ENCODE assay signal across 19 cellular contexts in the genomic region with DNA sequence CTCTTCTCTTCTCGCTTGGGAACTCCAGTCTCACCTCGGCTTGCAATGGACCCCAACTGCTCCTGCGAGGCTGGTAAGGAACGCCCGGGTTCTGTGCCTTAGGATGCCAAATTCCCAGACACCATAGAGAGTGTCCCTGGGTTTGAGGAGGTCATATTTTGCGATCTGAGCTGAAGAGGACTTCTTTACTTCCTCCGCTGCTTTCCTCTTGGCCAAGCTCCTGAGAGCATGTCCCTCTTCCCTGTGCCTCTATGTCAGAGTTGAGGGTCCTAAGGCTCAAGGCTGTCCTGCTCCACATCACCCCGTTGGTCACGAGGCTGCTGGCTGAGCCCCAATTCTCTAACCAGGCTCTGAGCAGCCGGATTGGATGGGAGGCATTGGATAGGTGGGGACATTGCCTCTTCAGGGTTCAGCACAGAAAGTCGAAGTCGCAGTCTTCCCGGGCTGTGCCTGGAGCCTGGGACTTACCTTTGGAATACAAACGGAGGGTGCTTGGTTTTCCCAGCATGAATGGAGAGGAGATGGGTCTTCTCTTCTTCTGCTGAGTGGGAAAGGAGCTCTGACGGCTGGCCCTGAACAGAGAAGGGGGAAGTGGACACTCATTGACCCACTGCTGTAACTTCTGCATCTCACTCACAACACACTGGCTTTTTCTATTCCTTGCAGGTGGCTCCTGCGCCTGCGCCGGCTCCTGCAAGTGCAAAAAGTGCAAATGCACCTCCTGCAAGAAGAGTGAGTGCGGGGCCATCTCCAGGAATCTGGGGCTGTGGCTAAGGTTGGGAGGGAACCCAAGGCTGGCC. TPM values are rescaled to one million over a fixed set of nuclear protein-coding genes. Genes with fewer than 3 reads are reported as not detected.
DNase-seq lines count a peak whose midpoint lies in the region; ATAC-seq and TF ChIP-seq lines count a peak whose summit lies in the region.
"Had no signal": no experiment of that assay in that cellular context is flagged by ENCODE, and none has a peak within 500 bp of the region (broad histone marks: within the 10 kb centered on the region; RNA-seq: fewer than 3 reads in every experiment).

No MANE protein-coding gene starts in this region.

- TF ChIP-seq EP300 in sigmoid colon (IDR thresholded peaks at IDR 0.05): no peak

- no peak overlapping the region for H3K4me3 Mint-ChIP-seq in glutamatergic neuron (ENCODE audit: unreplicated experiment)
- H3K4me3 Mint-ChIP-seq: activated naive CD4-positive, alpha-beta T cell treated with anti-CD3 and anti-CD28 coated beads, Interleukin-2, amount 50 U/mL, for 24 hours; dendritic cell treated with granulocyte-macrophage colony-stimulating factor and Interleukin-4, amounts not matched to agents 40 ng/mL and 50 ng/mL, for 4 days had no signal

- WGBS in liver: 31% methylated on average over 19 of the region's 19 CpGs
- 19 to 38% methylated on average over 19 of the region's 19 CpGs for WGBS in sigmoid colon, 2 donors

- POLR2A ChIA-PET in HEK293 (lab: Yijun Ruan, JAX): no interaction called here

- intact Hi-C loops in sigmoid colon (cut with DNase I): no loop called here

- DNase-seq in coronary artery (ENCODE audit: low spot score): no peak
- no peak for DNase-seq in NCI-H2081 (lab: John Stamatoyannopoulos, UW)
- DNase-seq in glutamatergic neuron: no peak
- no peak for DNase-seq in sigmoid colon
- DNase-seq: activated CD4-positive, alpha-beta T cell treated with anti-CD3 and anti-CD28 coated beads, Interleukin-2, amount 50 U/mL, for 1 hour; COR-L47; heart left ventricle; NCI-H1092; PC-3; testis had no signal

- H3K36me3 ChIP-seq in BLaER1 (no peaks in the 10 kb centered on the region), HEK293 (ENCODE audit: control insufficient read depth in 2 of 2, insufficient read depth in 1 of 2, low read length in 2 of 2) (no peaks in the 10 kb centered on the region), liver (ENCODE audit: control insufficient read depth in 4 of 4, insufficient read depth in 3 of 4, low read depth in 1 of 4, low read length in 3 of 4) (no peaks in the 10 kb centered on the region), sigmoid colon (no peaks in the 10 kb centered on the region)
- H3K36me3 ChIP-seq: heart left ventricle had no signal

- peaks cover 43% of the 10 kb centered on the region for H3K27me3 Mint-ChIP-seq in glutamatergic neuron (ENCODE audit: unreplicated experiment)

- peak overlapping the region; percentile 28; the same call in 1 of the 2 replicates for H3K4me3 ChIP-seq in BLaER1
- no peak overlapping the region for H3K4me3 ChIP-seq in HEK293 (ENCODE audit: low read depth, low read length)
- peak overlapping the region; percentile 44 for H3K4me3 ChIP-seq in coronary artery
- H3K4me3 ChIP-seq in liver (ENCODE audit: low read depth in 1 of 3, low read length in 3 of 3): peak overlapping the region; percentile 19 to 97 (median 85)
- H3K4me3 ChIP-seq in sigmoid colon: no peak overlapping the region
- H3K4me3 ChIP-seq: SK-N-MC, testis had no signal

- no peaks in the 10 kb centered on the region for H3K36me3 Mint-ChIP-seq in glutamatergic neuron (ENCODE audit: unreplicated experiment)
- H3K36me3 Mint-ChIP-seq: activated naive CD4-positive, alpha-beta T cell treated with anti-CD3 and anti-CD28 coated beads, Interleukin-2, amount 50 U/mL, for 24 hours had no signal

- H3K4me1 Mint-ChIP-seq in glutamatergic neuron (ENCODE audit: low read depth, unreplicated experiment): peaks cover 4% of the 10 kb centered on the region

- H3K27ac Mint-ChIP-seq in glutamatergic neuron (ENCODE audit: unreplicated experiment): no peak overlapping the region
- H3K27ac Mint-ChIP-seq: activated naive CD4-positive, alpha-beta T cell treated with anti-CD3 and anti-CD28 coated beads, Interleukin-2, amount 50 U/mL, for 24 hours; dendritic cell treated with granulocyte-macrophage colony-stimulating factor and Interleukin-4, amounts not matched to agents 40 ng/mL and 50 ng/mL, for 4 days had no signal

- TF ChIP-seq CTCF in HEK293 (tag by site-specific recombination; IDR thresholded peaks at IDR 0.05) (no peak), coronary artery (IDR thresholded peaks at IDR 0.05) (no peak), liver (IDR thresholded peaks at IDR 0.05; ENCODE audit: low read depth, low read length, missing input control) (no peak), glutamatergic neuron (IDR thresholded peaks at IDR 0.05; ENCODE audit: partially characterized antibody, unreplicated experiment) (no peak), sigmoid colon (IDR thresholded peaks at IDR 0.05) (no peak)

- TF ChIP-seq RAD21 in liver (IDR thresholded peaks at IDR 0.05): no peak

- no peak for ATAC-seq in GM19328 (IDR thresholded peaks at IDR 0.05; ENCODE audit: unreplicated experiment)
- ATAC-seq: heart left ventricle, PC-3 had no signal

- peak overlapping the region; percentile 51 for H3K4me2 ChIP-seq in BLaER1

- H3K27me3 ChIP-seq in BLaER1 (peaks cover 87% of the 10 kb centered on the region), liver (ENCODE audit: control insufficient read depth in 4 of 4, insufficient read depth in 4 of 4, low read length in 3 of 4) (no peaks in the 10 kb centered on the region), sigmoid colon (peaks cover 4 to 99% (median 60%) of the 10 kb centered on the region in 3 donors)
- H3K27me3 ChIP-seq: testis had no signal

- H3K9me3 Mint-ChIP-seq in glutamatergic neuron (ENCODE audit: unreplicated experiment): peaks cover 2% of the 10 kb centered on the region
- H3K9me3 Mint-ChIP-seq: activated naive CD4-positive, alpha-beta T cell treated with anti-CD3 and anti-CD28 coated beads, Interleukin-2, amount 50 U/mL, for 24 hours; dendritic cell treated with granulocyte-macrophage colony-stimulating factor and Interleukin-4, amounts not matched to agents 40 ng/mL and 50 ng/mL, for 4 days had no signal

- peaks cover 39% of the 10 kb centered on the region for H4K20me1 ChIP-seq in BLaER1

- H3K4me1 ChIP-seq in BLaER1: peaks cover 61% of the 10 kb centered on the region
- H3K4me1 ChIP-seq in HEK293 (ENCODE audit: control insufficient read depth, insufficient read depth, low read length): no peaks in the 10 kb centered on the region
- peaks cover 0 to 20% (median 10%) of the 10 kb centered on the region in 4 donors for H3K4me1 ChIP-seq in liver (ENCODE audit: control insufficient read depth in 4 of 4, insufficient read depth in 4 of 4, low read length in 3 of 4)
- peaks cover 0 to 17% (median 11%) of the 10 kb centered on the region in 4 donors for H3K4me1 ChIP-seq in sigmoid colon
- H3K4me1 ChIP-seq: parathyroid adenoma had no signal

- no peak overlapping the region for H3K27ac ChIP-seq in BLaER1
- H3K27ac ChIP-seq in HEK293 (ENCODE audit: extremely low read depth, low read depth, low read length): no peak overlapping the region
- H3K27ac ChIP-seq in coronary artery: no peak overlapping the region
- H3K27ac ChIP-seq in liver (ENCODE audit: low read depth in 1 of 2, low read length in 2 of 2): peak overlapping the region; percentile 90 to 94
- H3K27ac ChIP-seq in sigmoid colon: no peak overlapping the region
- H3K27ac ChIP-seq: heart left ventricle, parathyroid adenoma, SK-N-MC, skin epidermis, testis had no signal

- CTCF ChIA-PET in HEK293 (lab: Yijun Ruan, JAX): no interaction called here

- H3K9me3 ChIP-seq in BLaER1 (no peaks in the 10 kb centered on the region), HEK293 (ENCODE audit: control insufficient read depth, insufficient read depth, low read depth, low read length) (no peaks in the 10 kb centered on the region), liver (ENCODE audit: control insufficient read depth in 4 of 4, low read length in 3 of 4) (no peaks in the 10 kb centered on the region), sigmoid colon (no peaks in the 10 kb centered on the region)
- H3K9me3 ChIP-seq: heart left ventricle, testis had no signal

- no peak for TF ChIP-seq POLR2A in sigmoid colon (IDR thresholded peaks at IDR 0.05)

- H3K9ac ChIP-seq in BLaER1 (no peak overlapping the region), liver (ENCODE audit: low read depth in 1 of 2, low read length in 2 of 2) (peak overlapping the region; percentile 31 to 78)
- H3K9ac ChIP-seq: parathyroid adenoma had no signal

TF ChIP-seq in HEK293, 187 proteins besides CTCF, POLR2A, EP300 and RAD21 (continues in another document):
- TF ChIP-seq ZNF169 (tag by site-specific recombination; IDR thresholded peaks at IDR 0.05) (no peak), ZNF157 (tag by site-specific recombination; IDR thresholded peaks at IDR 0.05) (no peak)

TF ChIP-seq in liver, 16 proteins besides CTCF, POLR2A, EP300 and RAD21 (continues in another document):
- TF ChIP-seq NR2F2 (IDR thresholded peaks at IDR 0.05): no peak
- TF ChIP-seq SP1 (IDR thresholded peaks at IDR 0.05): peak; percentile 15
- no peak for TF ChIP-seq YY1 (IDR thresholded peaks at IDR 0.05)
- TF ChIP-seq FOXA1 (IDR thresholded peaks at IDR 0.05): no peak

RNA-seq across cellular contexts. Expression of a gene that starts 0.4 kb away (rescaled TPM):
- total RNA-seq in liver (1,000 to 10,000 TPM in 1 of 2 donors, 1 to 10 TPM in 1; 4.4 to 1,396 TPM), glutamatergic neuron (ENCODE audit: unreplicated experiment) (not detected), sigmoid colon (not detected)
- polyA plus RNA-seq in liver (1,000 to 10,000 TPM in 1 of 2 donors, 100 to 1,000 TPM in 1; 479 to 1,775 TPM), sigmoid colon (100 to 1,000 TPM in 2 of 3 donors, 1 to 10 TPM in 1; 2.0 to 581 (median 133) TPM)
- total RNA-seq: PC-3, testis had no signal
- polyA plus RNA-seq: heart left ventricle had no signal

RNA-seq across cellular contexts. Expression of a gene that starts 2.2 kb away (rescaled TPM):
- total RNA-seq in liver (1,000 to 10,000 TPM in 1 of 2 donors, 100 to 1,000 TPM in 1; 152 to 2,353 TPM), glutamatergic neuron (ENCODE audit: unreplicated experiment) (not detected), sigmoid colon (10 to 100 TPM in 2 of 4 donors, 1 to 10 TPM in 2; 2.0 to 12.9 (median 7.8) TPM)
- polyA plus RNA-seq in liver (1,000 to 10,000 TPM; 4,443 to 9,444 TPM), sigmoid colon (1,000 to 10,000 TPM in 1 of 3 donors, 100 to 1,000 TPM in 1, 10 to 100 TPM in 1; 47.9 to 2,487 (median 601) TPM)
- total RNA-seq: PC-3 had no signal

RNA-seq across cellular contexts. Expression of a gene that starts 12.2 kb away (rescaled TPM):
- total RNA-seq in liver: 100 to 1,000 TPM; 213 to 754 TPM
- 1,000 to 10,000 TPM; 2,051 to 3,979 TPM for polyA plus RNA-seq in liver
- total RNA-seq in glutamatergic neuron (ENCODE audit: unreplicated experiment): 9.5 TPM
- 1,000 to 10,000 TPM in 1 of 4 donors, 100 to 1,000 TPM in 2, 10 to 100 TPM in 1; 90.3 to 1,592 (median 363) TPM for total RNA-seq in sigmoid colon
- 100 to 1,000 TPM; 206 to 513 (median 470) TPM for polyA plus RNA-seq in sigmoid colon

RNA-seq across cellular contexts. Expression of a gene that starts 12.3 kb away (rescaled TPM):
- 100 to 1,000 TPM in 1 of 2 donors, 10 to 100 TPM in 1; 14.2 to 142 TPM for total RNA-seq in liver
- polyA plus RNA-seq in liver: 100 to 1,000 TPM; 126 to 895 TPM
- total RNA-seq in glutamatergic neuron (ENCODE audit: unreplicated experiment): 3.4 TPM
- total RNA-seq in sigmoid colon: 1 to 10 TPM in 3 of 4 donors, under 1 TPM in 1; 0.71 to 3.1 (median 2.6) TPM
- 100 to 1,000 TPM in 1 of 3 donors, 10 to 100 TPM in 1, 1 to 10 TPM in 1; 7.1 to 117 (median 48.1) TPM for polyA plus RNA-seq in sigmoid colon

RNA-seq across cellular contexts. Expression of a gene that starts 18.4 kb away (rescaled TPM):
- total RNA-seq in liver (1 to 10 TPM in 1 of 2 donors, not detected in 1; 1.5 TPM), glutamatergic neuron (ENCODE audit: unreplicated experiment) (not detected), sigmoid colon (not detected)
- polyA plus RNA-seq in liver (1 to 10 TPM in 1 of 2 donors, not detected in 1; 1.2 TPM), sigmoid colon (not detected)
- total RNA-seq: heart left ventricle, PC-3, testis had no signal
- polyA plus RNA-seq: heart left ventricle had no signal

Comparison
In these comparisons a context has a peak if more than half of its experiments do, and no peak if none do; other contexts are left out.
1. H3K27ac ChIP-seq: peak in liver (2 of 2); none in BLaER1 (single experiment), HEK293 (single experiment), coronary artery (0 of 2) and sigmoid colon (0 of 4).
2. H3K4me3 ChIP-seq: peak in BLaER1 (single experiment), coronary artery (single experiment) and liver (3 of 3); none in HEK293 (single experiment) and sigmoid colon (0 of 4).
3. RNA of a gene that starts 2.2 kb away (total RNA-seq): 152 to 2,353 TPM in liver; 2.0 to 12.9 TPM in sigmoid colon and not detected in glutamatergic neuron (single experiment); every median in the first group is over 10 times any median in the second.